Comparison of ENCODE assay signal across 31 cellular contexts in the genomic region with DNA sequence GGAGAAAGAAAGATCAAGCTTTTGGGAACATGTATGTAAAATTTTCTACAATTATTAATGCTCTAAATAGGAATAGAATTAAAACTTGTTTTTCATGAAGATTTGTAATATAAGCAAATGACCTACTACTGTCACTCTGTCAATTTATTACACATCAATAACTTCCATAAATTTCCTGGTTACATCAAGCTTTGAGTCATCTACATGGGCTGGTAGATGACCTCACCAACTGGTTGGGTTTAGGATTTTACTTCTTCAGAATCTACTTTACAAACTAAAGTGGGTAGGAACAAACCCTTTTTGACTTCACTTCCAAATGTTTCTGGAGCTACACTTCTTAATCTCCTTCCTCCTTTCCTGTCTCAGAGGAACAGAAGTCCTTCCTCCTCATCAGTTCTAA. TPM values are rescaled to one million over a fixed set of nuclear protein-coding genes. Genes with fewer than 3 reads are reported as not detected.
"Had no signal": no experiment of that assay in that cellular context is flagged by ENCODE, and none has a peak within 500 bp of the region (broad histone marks: within the 10 kb centered on the region; RNA-seq: fewer than 3 reads in every experiment).

No MANE protein-coding gene starts in this region.

- H3K4me1 ChIP-seq: esophagus squamous epithelium, left lung, neural progenitor cell, prostate gland, sigmoid colon, testis, tibial artery had no signal

- ATAC-seq: left cardiac atrium; left lung; naive thymus-derived CD4-positive, alpha-beta T cell; right cardiac atrium; stimulated activated effector memory CD8-positive, alpha-beta T cell treated with anti-CD3 and anti-CD28 coated beads, Interleukin-12 subunit alpha, Interleukin-12 subunit beta, amount 100 ng/mL, for 72 hours had no signal

- H3K27me3 ChIP-seq: esophagus squamous epithelium, left lung, neural progenitor cell, sigmoid colon, testis, tibial artery had no signal

- H3K4me1 Mint-ChIP-seq: immature natural killer cell; naive thymus-derived CD4-positive, alpha-beta T cell; nephron; stimulated activated effector memory CD8-positive, alpha-beta T cell treated with anti-CD3 and anti-CD28 coated beads, Interleukin-12 subunit alpha, Interleukin-12 subunit beta, amount 100 ng/mL, for 72 hours had no signal

- H3K36me3 ChIP-seq: esophagus squamous epithelium, left lung, neural progenitor cell, prostate gland, sigmoid colon, tibial artery had no signal

- H3K4me3 ChIP-seq: esophagus squamous epithelium, left lung, neural progenitor cell, prostate gland, sigmoid colon, testis, tibial artery had no signal

- H3K36me3 Mint-ChIP-seq: immature natural killer cell; naive thymus-derived CD4-positive, alpha-beta T cell; neural progenitor cell; stimulated activated effector memory CD8-positive, alpha-beta T cell treated with anti-CD3 and anti-CD28 coated beads, Interleukin-12 subunit alpha, Interleukin-12 subunit beta, amount 100 ng/mL, for 72 hours; type B pancreatic cell had no signal

- H3K9me3 Mint-ChIP-seq: naive thymus-derived CD4-positive, alpha-beta T cell; nephron; neural progenitor cell; type B pancreatic cell had no signal

- H3K4me3 Mint-ChIP-seq: immature natural killer cell; naive thymus-derived CD4-positive, alpha-beta T cell; nephron; neural progenitor cell; stimulated activated effector memory CD8-positive, alpha-beta T cell treated with anti-CD3 and anti-CD28 coated beads, Interleukin-12 subunit alpha, Interleukin-12 subunit beta, amount 100 ng/mL, for 72 hours; type B pancreatic cell had no signal

- H3K27ac Mint-ChIP-seq: immature natural killer cell; naive thymus-derived CD4-positive, alpha-beta T cell; nephron; neural progenitor cell; stimulated activated effector memory CD8-positive, alpha-beta T cell treated with anti-CD3 and anti-CD28 coated beads, Interleukin-12 subunit alpha, Interleukin-12 subunit beta, amount 100 ng/mL, for 72 hours; type B pancreatic cell had no signal

- DNase-seq: cerebellar nuclear complex; cortex of kidney; esophagus squamous epithelium; hypothalamus; immature natural killer cell; islet precursor cell; left cardiac atrium; left lung; mesendoderm; midbrain; naive thymus-derived CD4-positive, alpha-beta T cell; right cardiac atrium; sigmoid colon; stimulated activated CD4-positive, alpha-beta T cell treated with anti-CD3 and anti-CD28 coated beads, Interleukin-2, amount 100 ng/mL, for 24 hours; stimulated activated CD4-positive, alpha-beta T cell treated with anti-CD3 and anti-CD28 coated beads, Interleukin-4, amount 100 ng/mL, for 24 hours; stimulated activated naive CD4-positive, alpha-beta T cell treated with Interleukin-2 at 50 U/mL for 16 hours; substantia nigra; testis; tibial artery had no signal

- H3K27ac ChIP-seq: esophagus squamous epithelium, left lung, neural progenitor cell, prostate gland, sigmoid colon, testis, tibial artery had no signal

RNA-seq across cellular contexts. Expression of gene LRAT, which starts 12.0 kb away (rescaled TPM):
- total RNA-seq: lung microvascular endothelial cell; naive thymus-derived CD4-positive, alpha-beta T cell; osteocyte had no signal
- polyA plus RNA-seq: immature natural killer cell; naive thymus-derived CD4-positive, alpha-beta T cell had no signal

RNA-seq across cellular contexts. Expression of gene RBM46, which starts 49.3 kb away (rescaled TPM):
- total RNA-seq: dermis microvascular lymphatic vessel endothelial cell; esophagus squamous epithelium; frontal cortex; left lung; lower leg skin; lung microvascular endothelial cell; naive thymus-derived CD4-positive, alpha-beta T cell; osteocyte; right cardiac atrium; skeletal muscle tissue; urinary bladder had no signal
- polyA plus RNA-seq: immature natural killer cell; naive thymus-derived CD4-positive, alpha-beta T cell; right cardiac atrium; sigmoid colon; urinary bladder had no signal
